ENCODE assay signal across 1 cellular context in the genomic region with DNA sequence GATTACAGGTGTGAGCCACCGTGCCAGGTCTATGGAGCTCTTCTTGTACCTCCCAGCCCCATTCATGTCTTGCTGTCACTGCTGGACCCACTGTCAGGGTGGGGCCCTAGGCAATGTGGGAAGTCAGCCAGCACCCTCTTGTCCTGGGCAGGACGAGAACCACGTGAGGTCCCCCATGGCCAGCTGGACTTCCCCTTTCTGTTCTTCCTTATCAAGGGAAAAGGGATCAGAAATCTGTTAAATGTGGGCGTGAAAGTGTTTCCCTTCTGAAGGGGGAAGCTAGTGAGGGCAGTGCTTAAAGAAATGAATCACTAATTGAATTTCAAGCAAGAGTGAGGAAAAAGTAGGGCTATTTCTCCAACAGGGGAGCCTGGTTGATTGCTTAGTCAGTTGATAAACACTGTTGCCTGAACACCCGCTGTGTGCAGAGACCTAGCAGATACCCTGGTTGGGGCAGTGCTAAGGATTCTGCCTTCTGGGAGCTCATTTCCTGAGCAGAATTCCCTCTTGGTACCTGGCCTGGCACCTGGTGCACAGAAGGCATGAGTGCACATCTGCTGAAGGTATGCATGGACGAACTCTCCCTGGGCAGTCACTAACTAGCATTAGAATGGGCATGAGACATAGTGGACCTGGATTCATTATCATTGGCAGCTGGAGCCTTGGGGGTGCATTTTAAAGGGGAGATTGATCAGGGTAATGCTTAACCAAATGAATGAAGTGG.
A peak's percentile ranks its signal among the peaks of the same experiment; 100 is the strongest.
TF ChIP-seq lines count a peak whose summit lies in the region.

No MANE protein-coding gene starts in this region.

TF ChIP-seq in GM12878, 131 proteins besides CTCF, POLR2A, EP300 and RAD21 (continues in another document):
- TF ChIP-seq, protein P1, sequence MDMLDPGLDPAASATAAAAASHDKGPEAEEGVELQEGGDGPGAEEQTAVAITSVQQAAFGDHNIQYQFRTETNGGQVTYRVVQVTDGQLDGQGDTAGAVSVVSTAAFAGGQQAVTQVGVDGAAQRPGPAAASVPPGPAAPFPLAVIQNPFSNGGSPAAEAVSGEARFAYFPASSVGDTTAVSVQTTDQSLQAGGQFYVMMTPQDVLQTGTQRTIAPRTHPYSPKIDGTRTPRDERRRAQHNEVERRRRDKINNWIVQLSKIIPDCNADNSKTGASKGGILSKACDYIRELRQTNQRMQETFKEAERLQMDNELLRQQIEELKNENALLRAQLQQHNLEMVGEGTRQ (IDR thresholded peaks at IDR 0.05; ENCODE audit: borderline replicate concordance, low read depth, low read length) = no peak; the same call in 1 of the 2 replicates
- no peak for TF ChIP-seq MAX (IDR thresholded peaks at IDR 0.05; ENCODE audit: low read depth, low read length)
- no peak for TF ChIP-seq RB1 (IDR thresholded peaks at IDR 0.05; ENCODE audit: borderline replicate concordance)
- TF ChIP-seq EED (IDR thresholded peaks at IDR 0.05; ENCODE audit: low read depth) = peak; percentile 65; the same call in 1 of the 2 replicates
- no peak for TF ChIP-seq CHD4 (IDR thresholded peaks at IDR 0.05)
- TF ChIP-seq BHLHE40 (IDR thresholded peaks at IDR 0.05; ENCODE audit: borderline replicate concordance in 1 of 2, low read depth in 2 of 2, low read length in 1 of 2) = peak in 1 of 2 experiments; percentile 15; a peak in 1 of 4 replicates
- peak; percentile 80 to 84; a peak in 2 of 4 replicates for TF ChIP-seq IKZF2 (IDR thresholded peaks at IDR 0.05)
- TF ChIP-seq PAX5 (IDR thresholded peaks at IDR 0.05; ENCODE audit: borderline replicate concordance, low read depth, low read length) = no peak
- no peak for TF ChIP-seq SRF (IDR thresholded peaks at IDR 0.05; ENCODE audit: low read depth in 2 of 2, low read length in 2 of 2)
- TF ChIP-seq, protein P2, sequence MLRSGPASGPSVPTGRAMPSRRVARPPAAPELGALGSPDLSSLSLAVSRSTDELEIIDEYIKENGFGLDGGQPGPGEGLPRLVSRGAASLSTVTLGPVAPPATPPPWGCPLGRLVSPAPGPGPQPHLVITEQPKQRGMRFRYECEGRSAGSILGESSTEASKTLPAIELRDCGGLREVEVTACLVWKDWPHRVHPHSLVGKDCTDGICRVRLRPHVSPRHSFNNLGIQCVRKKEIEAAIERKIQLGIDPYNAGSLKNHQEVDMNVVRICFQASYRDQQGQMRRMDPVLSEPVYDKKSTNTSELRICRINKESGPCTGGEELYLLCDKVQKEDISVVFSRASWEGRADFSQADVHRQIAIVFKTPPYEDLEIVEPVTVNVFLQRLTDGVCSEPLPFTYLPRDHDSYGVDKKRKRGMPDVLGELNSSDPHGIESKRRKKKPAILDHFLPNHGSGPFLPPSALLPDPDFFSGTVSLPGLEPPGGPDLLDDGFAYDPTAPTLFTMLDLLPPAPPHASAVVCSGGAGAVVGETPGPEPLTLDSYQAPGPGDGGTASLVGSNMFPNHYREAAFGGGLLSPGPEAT (IDR thresholded peaks at IDR 0.05; ENCODE audit: low read depth) = peak; percentile 69
- TF ChIP-seq RELA (IDR thresholded peaks at IDR 0.05; ENCODE audit: borderline replicate concordance, partially characterized antibody) = no peak
- TF ChIP-seq ZBTB40 (IDR thresholded peaks at IDR 0.05; ENCODE audit: borderline replicate concordance) = no peak
- TF ChIP-seq DPF2 (IDR thresholded peaks at IDR 0.05) = peak; percentile 54; the same call in 1 of the 2 replicates
- TF ChIP-seq, protein P3, sequence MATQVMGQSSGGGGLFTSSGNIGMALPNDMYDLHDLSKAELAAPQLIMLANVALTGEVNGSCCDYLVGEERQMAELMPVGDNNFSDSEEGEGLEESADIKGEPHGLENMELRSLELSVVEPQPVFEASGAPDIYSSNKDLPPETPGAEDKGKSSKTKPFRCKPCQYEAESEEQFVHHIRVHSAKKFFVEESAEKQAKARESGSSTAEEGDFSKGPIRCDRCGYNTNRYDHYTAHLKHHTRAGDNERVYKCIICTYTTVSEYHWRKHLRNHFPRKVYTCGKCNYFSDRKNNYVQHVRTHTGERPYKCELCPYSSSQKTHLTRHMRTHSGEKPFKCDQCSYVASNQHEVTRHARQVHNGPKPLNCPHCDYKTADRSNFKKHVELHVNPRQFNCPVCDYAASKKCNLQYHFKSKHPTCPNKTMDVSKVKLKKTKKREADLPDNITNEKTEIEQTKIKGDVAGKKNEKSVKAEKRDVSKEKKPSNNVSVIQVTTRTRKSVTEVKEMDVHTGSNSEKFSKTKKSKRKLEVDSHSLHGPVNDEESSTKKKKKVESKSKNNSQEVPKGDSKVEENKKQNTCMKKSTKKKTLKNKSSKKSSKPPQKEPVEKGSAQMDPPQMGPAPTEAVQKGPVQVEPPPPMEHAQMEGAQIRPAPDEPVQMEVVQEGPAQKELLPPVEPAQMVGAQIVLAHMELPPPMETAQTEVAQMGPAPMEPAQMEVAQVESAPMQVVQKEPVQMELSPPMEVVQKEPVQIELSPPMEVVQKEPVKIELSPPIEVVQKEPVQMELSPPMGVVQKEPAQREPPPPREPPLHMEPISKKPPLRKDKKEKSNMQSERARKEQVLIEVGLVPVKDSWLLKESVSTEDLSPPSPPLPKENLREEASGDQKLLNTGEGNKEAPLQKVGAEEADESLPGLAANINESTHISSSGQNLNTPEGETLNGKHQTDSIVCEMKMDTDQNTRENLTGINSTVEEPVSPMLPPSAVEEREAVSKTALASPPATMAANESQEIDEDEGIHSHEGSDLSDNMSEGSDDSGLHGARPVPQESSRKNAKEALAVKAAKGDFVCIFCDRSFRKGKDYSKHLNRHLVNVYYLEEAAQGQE (IDR thresholded peaks at IDR 0.05; ENCODE audit: low read depth, low read length) = no peak
- TF ChIP-seq SUZ12 (IDR thresholded peaks at IDR 0.05; ENCODE audit: unreplicated experiment) = no peak
- no peak for TF ChIP-seq TARDBP (IDR thresholded peaks at IDR 0.05; ENCODE audit: borderline replicate concordance)
- no peak for TF ChIP-seq NR2C1 (IDR thresholded peaks at IDR 0.05)
- no peak for TF ChIP-seq POLR2AphosphoS5 (IDR thresholded peaks at IDR 0.05; ENCODE audit: low read length)
- no peak for TF ChIP-seq CEBPZ (IDR thresholded peaks at IDR 0.05; ENCODE audit: low read depth, low read length)
- TF ChIP-seq KDM1A (IDR thresholded peaks at IDR 0.05; ENCODE audit: borderline replicate concordance) = no peak
- TF ChIP-seq, protein P4, sequence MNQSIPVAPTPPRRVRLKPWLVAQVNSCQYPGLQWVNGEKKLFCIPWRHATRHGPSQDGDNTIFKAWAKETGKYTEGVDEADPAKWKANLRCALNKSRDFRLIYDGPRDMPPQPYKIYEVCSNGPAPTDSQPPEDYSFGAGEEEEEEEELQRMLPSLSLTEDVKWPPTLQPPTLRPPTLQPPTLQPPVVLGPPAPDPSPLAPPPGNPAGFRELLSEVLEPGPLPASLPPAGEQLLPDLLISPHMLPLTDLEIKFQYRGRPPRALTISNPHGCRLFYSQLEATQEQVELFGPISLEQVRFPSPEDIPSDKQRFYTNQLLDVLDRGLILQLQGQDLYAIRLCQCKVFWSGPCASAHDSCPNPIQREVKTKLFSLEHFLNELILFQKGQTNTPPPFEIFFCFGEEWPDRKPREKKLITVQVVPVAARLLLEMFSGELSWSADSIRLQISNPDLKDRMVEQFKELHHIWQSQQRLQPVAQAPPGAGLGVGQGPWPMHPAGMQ (IDR thresholded peaks at IDR 0.05; ENCODE audit: borderline replicate concordance) = no peak
- TF ChIP-seq, protein P5, sequence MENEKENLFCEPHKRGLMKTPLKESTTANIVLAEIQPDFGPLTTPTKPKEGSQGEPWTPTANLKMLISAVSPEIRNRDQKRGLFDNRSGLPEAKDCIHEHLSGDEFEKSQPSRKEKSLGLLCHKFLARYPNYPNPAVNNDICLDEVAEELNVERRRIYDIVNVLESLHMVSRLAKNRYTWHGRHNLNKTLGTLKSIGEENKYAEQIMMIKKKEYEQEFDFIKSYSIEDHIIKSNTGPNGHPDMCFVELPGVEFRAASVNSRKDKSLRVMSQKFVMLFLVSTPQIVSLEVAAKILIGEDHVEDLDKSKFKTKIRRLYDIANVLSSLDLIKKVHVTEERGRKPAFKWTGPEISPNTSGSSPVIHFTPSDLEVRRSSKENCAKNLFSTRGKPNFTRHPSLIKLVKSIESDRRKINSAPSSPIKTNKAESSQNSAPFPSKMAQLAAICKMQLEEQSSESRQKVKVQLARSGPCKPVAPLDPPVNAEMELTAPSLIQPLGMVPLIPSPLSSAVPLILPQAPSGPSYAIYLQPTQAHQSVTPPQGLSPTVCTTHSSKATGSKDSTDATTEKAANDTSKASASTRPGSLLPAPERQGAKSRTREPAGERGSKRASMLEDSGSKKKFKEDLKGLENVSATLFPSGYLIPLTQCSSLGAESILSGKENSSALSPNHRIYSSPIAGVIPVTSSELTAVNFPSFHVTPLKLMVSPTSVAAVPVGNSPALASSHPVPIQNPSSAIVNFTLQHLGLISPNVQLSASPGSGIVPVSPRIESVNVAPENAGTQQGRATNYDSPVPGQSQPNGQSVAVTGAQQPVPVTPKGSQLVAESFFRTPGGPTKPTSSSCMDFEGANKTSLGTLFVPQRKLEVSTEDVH (IDR thresholded peaks at IDR 0.05; ENCODE audit: low read depth, partially characterized antibody) = no peak
- TF ChIP-seq RUNX3 (IDR thresholded peaks at IDR 0.05; ENCODE audit: low read length) = peak; percentile 44; the same call in 1 of the 2 replicates
- TF ChIP-seq MYC (IDR thresholded peaks at IDR 0.05; ENCODE audit: insufficient read depth, insufficient read length, insufficient replicate concordance, low read length, severe bottlenecking) = no peak
- no peak for TF ChIP-seq SP1 (IDR thresholded peaks at IDR 0.05; ENCODE audit: low read depth, low read length)
- no peak for TF ChIP-seq CREM (IDR thresholded peaks at IDR 0.05; ENCODE audit: low read depth)
- TF ChIP-seq HDGF (IDR thresholded peaks at IDR 0.05) = 0 out of 2 replicates have a peak, but pooled peaks have one; percentile 42
- TF ChIP-seq BCL3 (IDR thresholded peaks at IDR 0.05; ENCODE audit: borderline replicate concordance, insufficient read depth, low read depth, low read length, poor library complexity, severe bottlenecking) = no peak
- TF ChIP-seq ZZZ3 (IDR thresholded peaks at IDR 0.05; ENCODE audit: control insufficient read depth, insufficient read length, low read depth) = no peak
- TF ChIP-seq WRNIP1 (IDR thresholded peaks at IDR 0.05; ENCODE audit: borderline replicate concordance, low read depth, low read length) = no peak
- TF ChIP-seq MXI1 (IDR thresholded peaks at IDR 0.05; ENCODE audit: low read depth, low read length) = no peak
- TF ChIP-seq GATAD2B (conservative IDR thresholded peaks at IDR 0.05; ENCODE audit: low read depth) = no peak
- TF ChIP-seq MEF2A (IDR thresholded peaks at IDR 0.05; ENCODE audit: insufficient read depth, low read depth, low read length) = no peak
- TF ChIP-seq SPI1 (IDR thresholded peaks at IDR 0.05; ENCODE audit: borderline replicate concordance, insufficient read depth, low read depth, low read length) = peak; percentile 70; the same call in 1 of the 2 replicates
- no peak for TF ChIP-seq NR2C2 (IDR thresholded peaks at IDR 0.05; ENCODE audit: borderline replicate concordance, control insufficient read depth, insufficient read length, low read depth)
